ENCODE assay signal across 13 cellular contexts in the genomic region with DNA sequence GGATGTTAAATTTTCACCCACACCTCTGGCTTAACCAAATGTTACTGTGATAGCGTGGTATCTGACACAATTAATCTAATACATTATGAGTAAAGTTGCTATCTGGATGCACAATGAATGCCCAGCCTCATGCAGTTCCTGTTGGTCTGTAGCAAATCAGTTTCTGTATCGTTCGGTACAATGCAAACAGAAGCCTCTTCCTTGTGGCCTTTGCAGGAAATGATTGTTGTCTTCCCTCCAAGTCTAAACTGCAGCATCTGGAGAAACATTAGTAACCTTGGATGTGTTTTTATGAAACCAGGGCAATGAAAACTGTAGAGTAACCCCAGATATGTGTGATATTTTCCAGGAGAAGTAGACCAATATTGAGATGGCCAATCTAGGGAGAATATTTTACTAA. TPM values are rescaled to one million over a fixed set of nuclear protein-coding genes. Genes with fewer than 3 reads are reported as not detected.
DNase-seq lines count a peak whose midpoint lies in the region; ATAC-seq, FAIRE-seq and TF ChIP-seq lines count a peak whose summit lies in the region.
"Had no signal": no experiment of that assay in that cellular context is flagged by ENCODE, and none has a peak within 500 bp of the region (broad histone marks: within the 10 kb centered on the region; RNA-seq: fewer than 3 reads in every experiment).

No MANE protein-coding gene starts in this region.

- no peak overlapping the region for H3K27ac ChIP-seq in right lobe of liver
- no peak overlapping the region for H3K27ac ChIP-seq in HepG2 (ENCODE audit: extremely low read length, insufficient read depth, low read length)
- H3K27ac ChIP-seq in dorsolateral prefrontal cortex: peak overlapping the region in 40 of 59 donors; percentile 3 to 69 (median 44)
- peak overlapping the region; percentile 15 to 60 for H3K27ac ChIP-seq in left lung
- H3K27ac ChIP-seq in upper lobe of right lung: peak overlapping the region; percentile 47
- H3K27ac ChIP-seq: A549 had no signal

- no peak overlapping the region for H3K4me3 ChIP-seq in right lobe of liver
- no peak overlapping the region for H3K4me3 ChIP-seq in HepG2 (replicated peaks in 1 of 3; ENCODE audit: insufficient read depth in 1 of 3, low read depth in 2 of 3, low read length in 3 of 3)
- no peak overlapping the region for H3K4me3 ChIP-seq in dorsolateral prefrontal cortex
- no peak overlapping the region for H3K4me3 ChIP-seq in left lung
- no peak overlapping the region for H3K4me3 ChIP-seq in upper lobe of right lung
- H3K4me3 ChIP-seq: A549, adrenal gland had no signal

- peaks cover 28% of the 10 kb centered on the region for H3K36me3 Mint-ChIP-seq in type B pancreatic cell

- H3K4me2 ChIP-seq in HepG2 (ENCODE audit: low read depth, low read length): no peak overlapping the region
- H3K4me2 ChIP-seq: A549 had no signal

- H3K4me1 ChIP-seq in right lobe of liver (no peaks in the 10 kb centered on the region), HepG2 (ENCODE audit: insufficient read depth, low read length) (no peaks in the 10 kb centered on the region), left lung (peaks cover 9 to 11% of the 10 kb centered on the region in 2 donors), upper lobe of right lung (peaks cover 5% of the 10 kb centered on the region)
- H3K4me1 ChIP-seq: A549 had no signal

- H3K36me3 ChIP-seq in right lobe of liver: no peaks in the 10 kb centered on the region
- H3K36me3 ChIP-seq in HepG2 (replicated peaks in 1 of 2; ENCODE audit: control insufficient read depth in 1 of 2, insufficient read depth in 2 of 2, low read length in 2 of 2): no peaks in the 10 kb centered on the region
- H3K36me3 ChIP-seq in left lung: peaks cover 0 to 32% of the 10 kb centered on the region in 2 donors
- peaks cover 22% of the 10 kb centered on the region for H3K36me3 ChIP-seq in upper lobe of right lung
- H3K36me3 ChIP-seq: adrenal gland had no signal

- TF ChIP-seq CTCF in right lobe of liver (IDR thresholded peaks at IDR 0.05) (no peak), HepG2 (CRISPR knock-in tag; IDR thresholded peaks at IDR 0.05) (no peak), dorsolateral prefrontal cortex (IDR thresholded peaks at IDR 0.05 in 54 of 56, conservative IDR thresholded peaks at IDR 0.05 in 2 of 56; ENCODE audit: low read depth in 1 of 56, partially characterized antibody in 56 of 56) (no peak), left lung (IDR thresholded peaks at IDR 0.05) (no peak), upper lobe of right lung (IDR thresholded peaks at IDR 0.05) (no peak), type B pancreatic cell (conservative IDR thresholded peaks at IDR 0.05) (no peak)

- CTCF ChIA-PET in HepG2 (lab: Yijun Ruan, JAX; ENCODE audit: low intra/inter-chr PET ratio, low total read pairs): no interaction called here

- no peaks in the 10 kb centered on the region for H3K9me3 ChIP-seq in right lobe of liver
- H3K9me3 ChIP-seq in HepG2 (ENCODE audit: low read length): no peaks in the 10 kb centered on the region
- no peaks in the 10 kb centered on the region for H3K9me3 ChIP-seq in left lung
- no peaks in the 10 kb centered on the region for H3K9me3 ChIP-seq in upper lobe of right lung
- H3K9me3 ChIP-seq: A549, adrenal gland had no signal

- no peak for FAIRE-seq in HepG2 (lab: Jason Lieb, UNC)
- FAIRE-seq: A549 had no signal

- no peaks in the 10 kb centered on the region for H3K9me3 Mint-ChIP-seq in type B pancreatic cell
- H3K9me3 Mint-ChIP-seq: natural killer cell treated with Interleukin-12 subunit alpha and Interleukin-12 subunit beta and Interleukin-15 and Interleukin-18, amount 100 ng/mL, for 72 hours had no signal

- in situ Hi-C loops in HepG2 (cut with HindIII; ENCODE audit: extremely low pct_ligation_motif_present, low pct_unique_long_range_greater_than_20kb): no loop called here
- in situ Hi-C loops in KBM-7 (cut with MboI; ENCODE audit: low pct_unique_long_range_greater_than_20kb, low sequenced_read_pairs): no loop called here

- no peak overlapping the region for H2AFZ ChIP-seq in HepG2 (ENCODE audit: low read length)

- peak in 3 of 4 donors; percentile 31 to 42 (median 41) for ATAC-seq in right lobe of liver
- ATAC-seq in HepG2: no peak
- ATAC-seq in left lung: peak; percentile 21
- ATAC-seq in upper lobe of right lung: no peak
- no peak for ATAC-seq in GM18861 (IDR thresholded peaks at IDR 0.05; ENCODE audit: unreplicated experiment)
- ATAC-seq: A549; natural killer cell treated with Interleukin-12 subunit alpha and Interleukin-12 subunit beta and Interleukin-15 and Interleukin-18, amount 100 ng/mL, for 72 hours had no signal

- no peak for TF ChIP-seq POLR2A in right lobe of liver (IDR thresholded peaks at IDR 0.05)
- no peak for TF ChIP-seq POLR2A in HepG2 (IDR thresholded peaks at IDR 0.05; ENCODE audit: insufficient read depth in 1 of 2, low read depth in 2 of 2, low read length in 2 of 2)

- WGBS in right lobe of liver (ENCODE audit: insufficient coverage, low coverage, low lambda C conversion rate, missing lambda C conversion rate): 39% methylated on average over 3 of the region's 3 CpGs
- WGBS in HepG2 (ENCODE audit: low lambda C conversion rate): 18% methylated on average over 3 of the region's 3 CpGs

- no peaks in the 10 kb centered on the region for H3K27me3 ChIP-seq in right lobe of liver
- peaks cover 0 to 12% of the 10 kb centered on the region in 2 experiments; a peak in 2 of 5 replicates for H3K27me3 ChIP-seq in HepG2 (ENCODE audit: control insufficient read depth in 1 of 2, insufficient read depth in 2 of 2, low read length in 2 of 2)
- H3K27me3 ChIP-seq in dorsolateral prefrontal cortex: no peaks in the 10 kb centered on the region
- no peaks in the 10 kb centered on the region for H3K27me3 ChIP-seq in left lung
- H3K27me3 ChIP-seq in upper lobe of right lung: no peaks in the 10 kb centered on the region
- H3K27me3 ChIP-seq: adrenal gland had no signal

- H3K4me3 Mint-ChIP-seq in type B pancreatic cell: no peak overlapping the region
- H3K4me3 Mint-ChIP-seq: natural killer cell treated with Interleukin-12 subunit alpha and Interleukin-12 subunit beta and Interleukin-15 and Interleukin-18, amount 100 ng/mL, for 72 hours had no signal

- no peaks in the 10 kb centered on the region for H3K79me2 ChIP-seq in HepG2 (ENCODE audit: insufficient read depth, low read length)

- H3K27ac Mint-ChIP-seq in type B pancreatic cell: no peak overlapping the region
- H3K27ac Mint-ChIP-seq: natural killer cell treated with Interleukin-12 subunit alpha and Interleukin-12 subunit beta and Interleukin-15 and Interleukin-18, amount 100 ng/mL, for 72 hours had no signal

- H3K27me3 Mint-ChIP-seq in type B pancreatic cell: no peaks in the 10 kb centered on the region
- H3K27me3 Mint-ChIP-seq: natural killer cell treated with Interleukin-12 subunit alpha and Interleukin-12 subunit beta and Interleukin-15 and Interleukin-18, amount 100 ng/mL, for 72 hours had no signal

- DNase-seq in right lobe of liver (no peak), HepG2 (ENCODE audit: low spot score) (no peak), dorsolateral prefrontal cortex (no peak), left lung (no peak), upper lobe of right lung (no peak), type B pancreatic cell (ENCODE audit: extremely low spot score, unreplicated experiment) (no peak), KBM-7 (no peak)
- DNase-seq: effector memory CD4-positive, alpha-beta T cell; NCI-H510A treated with DMSO at 0.1 percent for 48 hours had no signal

- intact Hi-C loops in right lobe of liver (cut with DNase I): no loop called here
- intact Hi-C loops in HepG2 (cut with micrococcal nuclease; ENCODE audit: unreplicated experiment): no loop called here
- intact Hi-C loops in dorsolateral prefrontal cortex (cut with DNase I): no loop called here
- intact Hi-C loops in left lung (cut with DNase I): no loop called here
- intact Hi-C loops in upper lobe of right lung (cut with DNase I): no loop called here

- no peak for TF ChIP-seq EP300 in HepG2 (IDR thresholded peaks at IDR 0.05; ENCODE audit: low read depth in 2 of 2, low read length in 2 of 2)
- no peak for TF ChIP-seq EP300 in HepG2 (CRISPR knock-in tag; IDR thresholded peaks at IDR 0.05; ENCODE audit: borderline replicate concordance)

- peaks cover 12% of the 10 kb centered on the region for H3K4me1 Mint-ChIP-seq in type B pancreatic cell (ENCODE audit: unreplicated experiment)

- H3K9ac ChIP-seq in HepG2 (ENCODE audit: insufficient read depth, low read depth, low read length): no peak overlapping the region

- POLR2A ChIA-PET in HepG2 (lab: Yijun Ruan, JAX): no interaction called here

- no peak for TF ChIP-seq RAD21 in HepG2 (CRISPR knock-in tag; IDR thresholded peaks at IDR 0.05)

- no peaks in the 10 kb centered on the region for H4K20me1 ChIP-seq in HepG2 (ENCODE audit: insufficient read depth, low read length)

- BruUV-seq in HepG2 (replicated peaks; lab: Mats Ljungman, UMichigan): no TSS peak

TF ChIP-seq in HepG2, 621 proteins besides CTCF, POLR2A, EP300 and RAD21 (continues in another document):
- TF ChIP-seq ZKSCAN5 (CRISPR knock-in tag; IDR thresholded peaks at IDR 0.05): no peak

RNA-seq across cellular contexts. Expression of a gene that starts 46.8 kb away (rescaled TPM):
- total RNA-seq in right lobe of liver (10 to 100 TPM in 4 of 6 experiments, 1 to 10 TPM in 2; 7.4 to 21.9 (median 11.4) TPM), HepG2 (2016; rRNA removed; fragmentation: Illumina TruSeq; extraction: Trizol) (3.1 and 6.7 TPM in 2 replicates), dorsolateral prefrontal cortex (10 to 100 TPM; 11.4 to 81.5 (median 46.1) TPM), left lung (10 to 100 TPM; 70.7 to 76.4 TPM), upper lobe of right lung (55.5 TPM), type B pancreatic cell (ENCODE audit: low replicate concordance) (34.5 and 85.1 TPM in 2 replicates)
- 2.0 TPM in 2 replicates for total RNA-seq in HepG2 (2016; cell fraction: cytosol; rRNA removed; fragmentation: Illumina TruSeq; extraction: Trizol; ENCODE audit: low read depth)
- 3.7 and 6.3 TPM in 2 replicates for total RNA-seq in HepG2 (2016; cell fraction: insoluble cytoplasmic fraction; rRNA removed; fragmentation: Illumina TruSeq; extraction: Trizol)
- 5.5 and 6.5 TPM in 2 replicates for total RNA-seq in HepG2 (2016; cell fraction: membrane; rRNA removed; fragmentation: Illumina TruSeq; extraction: Trizol)
- total RNA-seq in HepG2 (2016; cell fraction: nucleus; rRNA removed; fragmentation: Illumina TruSeq; extraction: Trizol): 3.5 and 4.9 TPM in 2 replicates
- polyA plus RNA-seq in HepG2 (2011; rRNA removed): 1.5 and 1.6 TPM in 2 replicates
- polyA plus RNA-seq in HepG2 (2011; cell fraction: cytosol; rRNA removed): 1.1 and 1.3 TPM in 2 replicates
- 2.1 and 2.4 TPM in 2 replicates for polyA plus RNA-seq in HepG2 (2011; cell fraction: nucleus; rRNA removed)
- polyA plus RNA-seq in HepG2 (2012): 1.1 and 1.3 TPM in 2 replicates
- 1.9 and 2.3 TPM in 2 replicates for polyA plus RNA-seq in HepG2 (2016; cell fraction: cytosol; fragmentation: Illumina TruSeq; extraction: Trizol; ENCODE audit: low read depth)
- 3.5 and 4.0 TPM in 2 replicates for polyA plus RNA-seq in HepG2 (2016; cell fraction: insoluble cytoplasmic fraction; fragmentation: Illumina TruSeq; extraction: Trizol; ENCODE audit: low read depth)
- 4.5 and 4.6 TPM in 2 replicates for polyA plus RNA-seq in HepG2 (2016; cell fraction: membrane; fragmentation: Illumina TruSeq; extraction: Trizol; ENCODE audit: low read depth)
- polyA plus RNA-seq in HepG2 (2016; cell fraction: nucleus; fragmentation: Illumina TruSeq; extraction: Trizol; ENCODE audit: insufficient read depth, low read depth): 9.1 TPM in 2 replicates
- 10.1 and 69.6 TPM in 2 replicates for polyA minus RNA-seq in HepG2 (2011; rRNA and poly(A)+ RNA removed; ENCODE audit: low replicate concordance)
- polyA minus RNA-seq in HepG2 (2011; cell fraction: cytosol; rRNA and poly(A)+ RNA removed): 1.1 TPM in 2 replicates
- 1.4 and 2.6 TPM in 2 replicates for polyA minus RNA-seq in HepG2 (2011; cell fraction: nucleus; rRNA and poly(A)+ RNA removed)

Comparison
In these comparisons a context has a peak if more than half of its experiments do, and no peak if none do; other contexts are left out.
1. ATAC-seq: peak in right lobe of liver (3 of 4) and left lung (single experiment); none in HepG2 (single experiment), upper lobe of right lung (single experiment) and GM18861 (single experiment).
2. H3K27ac ChIP-seq: peak in dorsolateral prefrontal cortex (40 of 59), left lung (2 of 2) and upper lobe of right lung (single experiment); none in right lobe of liver (0 of 3) and HepG2 (single experiment).